Comparison of ENCODE assay signal across 28 cellular contexts in the genomic region with DNA sequence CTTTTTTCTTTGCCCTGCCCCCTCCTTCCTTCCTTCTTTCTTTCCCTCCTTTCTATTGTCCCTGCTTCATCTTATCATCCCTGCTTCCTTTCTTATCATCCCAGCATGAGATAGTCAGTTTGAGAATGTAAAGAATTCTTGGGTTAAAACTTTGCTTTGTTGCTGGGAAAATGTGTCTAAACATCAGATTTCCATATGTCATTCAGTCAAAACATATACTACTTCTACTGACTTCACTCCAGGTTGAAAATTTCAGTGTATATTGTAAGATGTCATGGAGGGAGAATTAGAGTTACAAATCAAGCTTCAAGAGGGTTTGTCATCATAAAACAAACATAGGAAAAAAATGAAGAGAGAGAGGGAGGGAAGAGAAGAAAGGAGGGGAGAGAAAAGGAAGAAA.
"Had no signal": no experiment of that assay in that cellular context is flagged by ENCODE, and none has a peak within 500 bp of the region (broad histone marks: within the 10 kb centered on the region; RNA-seq: fewer than 3 reads in every experiment).

No MANE protein-coding gene starts in this region.

- H3K4me3 ChIP-seq: adrenal gland, body of pancreas, breast epithelium, Peyer's patch, SJSA1 had no signal

- H3K27me3 Mint-ChIP-seq: activated CD4-positive, alpha-beta T cell treated with anti-CD3 and anti-CD28 coated beads for 36 hours; activated CD4-positive, alpha-beta T cell treated with anti-CD3 and anti-CD28 coated beads, Interleukin-2, amount 10 ng/mL, durations not matched to agents 7 days and 5 days; activated naive CD4-positive, alpha-beta T cell treated with anti-CD3 and anti-CD28 coated beads, Interleukin-2, amount 50 U/mL, for 24 hours; activated T-cell treated with anti-CD3 and anti-CD28 coated beads, Interleukin-2, amount 50 U/mL, for 24 hours had no signal

- H3K36me3 ChIP-seq: adrenal gland, breast epithelium, SJSA1 had no signal

- H3K4me1 ChIP-seq: adrenal gland, body of pancreas, breast epithelium, Peyer's patch, SJSA1 had no signal

- ATAC-seq: activated CD4-positive, alpha-beta T cell treated with anti-CD3 and anti-CD28 coated beads for 36 hours; activated CD4-positive, CD25-positive, alpha-beta regulatory T cell treated with anti-CD3 and anti-CD28 coated beads, Interleukin-2, amount 50 U/mL, for 24 hours; activated CD8-positive, alpha-beta T cell treated with anti-CD3 and anti-CD28 coated beads, Interleukin-2, amount 10 ng/mL, durations not matched to agents 7 days and 5 days; body of pancreas; WTC11 had no signal

- H3K27me3 ChIP-seq: adrenal gland, body of pancreas, breast epithelium, Peyer's patch, SJSA1 had no signal

- H3K4me1 Mint-ChIP-seq: activated CD4-positive, alpha-beta T cell treated with anti-CD3 and anti-CD28 coated beads for 36 hours; activated CD4-positive, alpha-beta T cell treated with anti-CD3 and anti-CD28 coated beads, Interleukin-2, amount 10 ng/mL, durations not matched to agents 7 days and 5 days; activated naive CD4-positive, alpha-beta T cell treated with anti-CD3 and anti-CD28 coated beads, Interleukin-2, amount 50 U/mL, for 24 hours had no signal

- H3K4me3 Mint-ChIP-seq: activated CD4-positive, alpha-beta T cell treated with anti-CD3 and anti-CD28 coated beads for 36 hours; activated CD4-positive, alpha-beta T cell treated with anti-CD3 and anti-CD28 coated beads, Interleukin-2, amount 10 ng/mL, durations not matched to agents 7 days and 5 days; activated CD8-positive, alpha-beta T cell treated with anti-CD3 and anti-CD28 coated beads, Interleukin-2, amount 10 ng/mL, durations not matched to agents 7 days and 5 days; activated naive CD4-positive, alpha-beta T cell treated with anti-CD3 and anti-CD28 coated beads, Interleukin-2, amount 50 U/mL, for 24 hours; activated T-cell treated with anti-CD3 and anti-CD28 coated beads, Interleukin-2, amount 50 U/mL, for 24 hours; T-helper 1 cell treated with Interleukin-12 subunit alpha and Interleukin-12 subunit beta and Interleukin-4 antibody, amounts not matched to agents 30 μg/mL and 1 μg/mL, for 36 hours; T-helper 2 cell treated with Interferon-gamma antibody and Interleukin-4, amounts not matched to agents 5 μg/mL and 100 μg/mL, for 36 hours; WTC11 had no signal

- H3K27ac Mint-ChIP-seq: activated CD4-positive, alpha-beta T cell treated with anti-CD3 and anti-CD28 coated beads for 36 hours; activated CD4-positive, alpha-beta T cell treated with anti-CD3 and anti-CD28 coated beads, Interleukin-2, amount 10 ng/mL, durations not matched to agents 7 days and 5 days; activated CD8-positive, alpha-beta T cell treated with anti-CD3 and anti-CD28 coated beads, Interleukin-2, amount 10 ng/mL, durations not matched to agents 7 days and 5 days; activated naive CD4-positive, alpha-beta T cell treated with anti-CD3 and anti-CD28 coated beads, Interleukin-2, amount 50 U/mL, for 24 hours; activated T-cell treated with anti-CD3 and anti-CD28 coated beads, Interleukin-2, amount 50 U/mL, for 24 hours; activated T-helper 2 cell treated with anti-CD3 and anti-CD28 coated beads, Interferon-gamma antibody, Interleukin-2, Interleukin-4, amounts not matched to agents 10 μg/mL and 5 μg/mL and 100 μg/mL, durations not matched to agents 14 hours and 24 hours and 36 hours; T-helper 1 cell treated with Interleukin-12 subunit alpha and Interleukin-12 subunit beta and Interleukin-4 antibody, amounts not matched to agents 30 μg/mL and 1 μg/mL, for 36 hours; T-helper 2 cell treated with Interferon-gamma antibody and Interleukin-4, amounts not matched to agents 5 μg/mL and 100 μg/mL, for 36 hours; WTC11 had no signal

- H3K9ac ChIP-seq: SK-N-SH had no signal

- H3K9me2 ChIP-seq: SK-N-SH had no signal

- H3K4me2 ChIP-seq: SK-N-SH had no signal

- DNase-seq: activated CD4-positive, alpha-beta T cell treated with anti-CD3 and anti-CD28 coated beads for 36 hours; activated CD4-positive, alpha-beta T cell treated with anti-CD3 and anti-CD28 coated beads, Interleukin-2, amount 10 ng/mL, durations not matched to agents 7 days and 5 days; activated CD4-positive, alpha-beta T cell treated with anti-CD3 and anti-CD28 coated beads, Interleukin-2, amount 50 U/mL, for 48 hours; activated CD8-positive, alpha-beta T cell treated with anti-CD3 and anti-CD28 coated beads, Interleukin-2, amount 10 ng/mL, durations not matched to agents 7 days and 5 days; activated gamma-delta T cell; activated naive CD4-positive, alpha-beta T cell treated with Interleukin-2 at 50 U/mL for 16 hours; activated T-cell treated with anti-CD3 and anti-CD28 coated beads, Interleukin-2, amount 50 U/mL, for 24 hours; adrenal gland; body of pancreas; NCI-H1105; NCI-H1436; NCI-H1694; NCI-H1930; NCI-H2081 treated with DMSO at 0.1 percent for 48 hours; NCI-H345; NCI-H524 treated with DMSO at 0.1 percent for 48 hours; Peyer's patch; RPMI8226; SHP77 treated with DMSO at 0.1 percent for 48 hours; SK-N-SH had no signal

- H3K27ac ChIP-seq: adrenal gland, body of pancreas, breast epithelium, Peyer's patch, SJSA1 had no signal

- H3K9me3 ChIP-seq: adrenal gland, body of pancreas, breast epithelium, Peyer's patch had no signal
